26 cellular contexts compared by ENCODE assay signal in the genomic region with DNA sequence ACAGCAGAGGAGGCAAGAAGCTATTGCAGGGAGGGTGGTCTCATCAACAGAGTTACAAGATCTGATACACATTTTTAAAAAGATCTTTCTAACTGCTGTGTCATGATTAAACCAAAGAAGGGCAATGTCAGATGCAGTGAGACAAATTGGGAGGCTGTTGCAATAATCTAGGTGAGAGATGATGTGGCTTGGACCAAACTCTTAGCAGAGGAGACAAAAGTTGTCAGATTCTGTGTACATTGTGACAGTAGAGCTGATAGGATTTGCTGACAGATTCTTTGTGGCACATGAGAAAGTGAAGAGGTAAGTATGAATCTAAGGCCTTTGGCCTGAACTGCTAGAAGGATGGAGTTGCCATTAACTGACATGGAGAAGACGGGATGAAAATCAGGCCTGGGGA. TPM values are rescaled to one million over a fixed set of nuclear protein-coding genes. Genes with fewer than 3 reads are reported as not detected.
DNase-seq lines count a peak whose midpoint lies in the region; ATAC-seq, FAIRE-seq and TF ChIP-seq lines count a peak whose summit lies in the region.
"Had no signal": no experiment of that assay in that cellular context is flagged by ENCODE, and none has a peak within 500 bp of the region (broad histone marks: within the 10 kb centered on the region; RNA-seq: fewer than 3 reads in every experiment).

No MANE protein-coding gene starts in this region.

- no peaks in the 10 kb centered on the region for H3K27me3 ChIP-seq in lower lobe of right lung (ENCODE audit: low read depth)
- H3K27me3 ChIP-seq: BLaER1 treated with 17β-estradiol and CSF1 and Interleukin-3, amounts not matched to agents 10 nM and 100 nM had no signal

- no peaks in the 10 kb centered on the region for H3K36me3 ChIP-seq in lower lobe of right lung
- H3K36me3 ChIP-seq: BLaER1 treated with 17β-estradiol and CSF1 and Interleukin-3, amounts not matched to agents 10 nM and 100 nM had no signal

- TF ChIP-seq POLR2A in GM12891 (IDR thresholded peaks at IDR 0.05; ENCODE audit: low read depth, low read length) (no peak), erythroblast (IDR thresholded peaks at IDR 0.05; ENCODE audit: low read length) (no peak)

- H3K9me3 ChIP-seq in lower lobe of right lung = no peaks in the 10 kb centered on the region
- H3K9me3 ChIP-seq: BLaER1 treated with 17β-estradiol and CSF1 and Interleukin-3, amounts not matched to agents 10 nM and 100 nM had no signal

- H3K27ac ChIP-seq in lower lobe of right lung = no peak overlapping the region
- H3K27ac ChIP-seq: C4-2B had no signal

- intact Hi-C loops in lower lobe of right lung (cut with DNase I) = no loop called here

- DNase-seq in GM12891 (ENCODE audit: insufficient read length, low spot score) (no peak), OCI-M1 (lab: John Stamatoyannopoulos, UW) (peak; percentile 14), erythroblast (lab: John Stamatoyannopoulos, UW) (peak; percentile 54 to 62), lower lobe of right lung (no peak), cerebellar nuclear complex (lab: John Stamatoyannopoulos, UW) (no peak)
- DNase-seq: 8988T; ACHN; CD4-positive, alpha-beta memory T cell; CD8-positive, alpha-beta memory T cell; COR-L47; DMS 273 treated with DMSO at 0.1 percent for 48 hours; DMS153; DMS53; DMS79; DND-41; EL; GDM1 had no signal

- peaks cover 9% of the 10 kb centered on the region for H3K4me1 ChIP-seq in lower lobe of right lung

- no peak for TF ChIP-seq CTCF in lower lobe of right lung (IDR thresholded peaks at IDR 0.05)

- ATAC-seq in lower lobe of right lung (no peak), HG03039 (IDR thresholded peaks at IDR 0.05; ENCODE audit: unreplicated experiment) (no peak)
- ATAC-seq: GM12878 had no signal

- no peak overlapping the region for H3K4me3 ChIP-seq in lower lobe of right lung
- H3K4me3 ChIP-seq: BLaER1 treated with 17β-estradiol and CSF1 and Interleukin-3, amounts not matched to agents 10 nM and 100 nM; GM12878 had no signal

- peak; percentile 28 for FAIRE-seq in GM12891 (lab: Jason Lieb, UNC)
- FAIRE-seq: A204.1, GM12878, GM19239 had no signal

TF ChIP-seq in GM12891, 5 proteins besides CTCF, POLR2A, EP300 and RAD21:
- TF ChIP-seq SPI1 (IDR thresholded peaks at IDR 0.05; ENCODE audit: low read depth, low read length) (no peak), POU2F2 (IDR thresholded peaks at IDR 0.05; ENCODE audit: low read depth, low read length) (no peak), POLR2AphosphoS5 (IDR thresholded peaks at IDR 0.05; ENCODE audit: low read depth, low read length) (no peak), PAX5 (IDR thresholded peaks at IDR 0.05; ENCODE audit: insufficient read depth, low read length, severe bottlenecking) (no peak), TAF1 (IDR thresholded peaks at IDR 0.05; ENCODE audit: low read depth, low read length) (no peak)

RNA-seq across cellular contexts. Expression of gene LRRC63, which starts 12.9 kb away (rescaled TPM):
- 0.24 TPM for polyA plus RNA-seq in GM12891 (2012; ENCODE audit: low read depth, missing spikeins)
- total RNA-seq in lower lobe of right lung = 1.7 TPM
- total RNA-seq: G401 had no signal
- polyA plus RNA-seq: AG04450; BJ; CD8-positive, alpha-beta memory T cell had no signal

RNA-seq across cellular contexts. Expression of gene LCP1, which starts 16.8 kb away (rescaled TPM):
- 1,208 TPM for polyA plus RNA-seq in GM12891 (2012; ENCODE audit: low read depth, missing spikeins)
- 371 TPM for total RNA-seq in lower lobe of right lung
- total RNA-seq: G401 had no signal
- polyA plus RNA-seq: AG04450 had no signal

Comparison
In these comparisons a context has a peak if more than half of its experiments do, and no peak if none do; other contexts are left out.
1. DNase-seq: peak in OCI-M1 (single experiment) and erythroblast (2 of 2); none in GM12891 (single experiment), lower lobe of right lung (single experiment) and cerebellar nuclear complex (0 of 2).